ENCODE assay signal across 27 cellular contexts in the genomic region with DNA sequence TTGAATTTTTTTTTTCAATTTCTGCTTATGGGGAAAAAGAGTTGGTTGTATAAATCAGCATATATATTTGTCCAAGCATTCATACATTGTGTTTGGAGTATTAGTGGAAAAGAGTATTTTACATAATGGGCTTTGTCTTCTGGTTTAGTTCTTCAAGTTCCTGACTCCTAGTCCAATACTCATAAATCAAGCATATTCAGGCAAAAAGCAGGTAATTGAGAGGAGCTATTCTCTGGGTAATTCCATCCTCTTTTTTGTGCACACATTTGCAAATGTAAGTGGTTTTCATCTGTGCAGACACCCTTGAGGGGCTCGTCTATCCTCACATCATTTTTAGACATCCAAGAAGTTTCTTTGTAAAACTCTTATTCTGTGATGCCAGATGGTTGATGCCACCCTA.
"Had no signal": no experiment of that assay in that cellular context is flagged by ENCODE, and none has a peak within 500 bp of the region (broad histone marks: within the 10 kb centered on the region; RNA-seq: fewer than 3 reads in every experiment).

No MANE protein-coding gene starts in this region.

- H3K36me3 ChIP-seq: neural progenitor cell, ovary, right lobe of liver, sigmoid colon, stomach, thoracic aorta, thyroid gland, upper lobe of left lung, vagina had no signal

- H3K4me1 Mint-ChIP-seq: nephron, neural progenitor cell had no signal

- H3K27ac Mint-ChIP-seq: nephron; neural progenitor cell; progenitor cell of endocrine pancreas; stimulated activated effector memory CD8-positive, alpha-beta T cell treated with anti-CD3 and anti-CD28 coated beads, Interleukin-12 subunit alpha, Interleukin-12 subunit beta, amount 100 ng/mL, for 72 hours had no signal

- H3K4me3 Mint-ChIP-seq: nephron; neural progenitor cell; stimulated activated effector memory CD8-positive, alpha-beta T cell treated with anti-CD3 and anti-CD28 coated beads, Interleukin-12 subunit alpha, Interleukin-12 subunit beta, amount 100 ng/mL, for 72 hours; stimulated activated naive B cell treated with anti-CD40 and anti-IgM and Interleukin-4, amounts not matched to agents 10 μg/mL and 1 μg/mL and 100 μg/mL, for 72 hours; stimulated activated naive CD8-positive, alpha-beta T cell treated with anti-CD3 and anti-CD28 coated beads, Interleukin-15, Interleukin-2, amounts not matched to agents 100 ng/mL and 50 ng/mL, for 24 hours had no signal

- H3K27me3 Mint-ChIP-seq: progenitor cell of endocrine pancreas; stimulated activated naive B cell treated with anti-CD40 and anti-IgM and Interleukin-4, amounts not matched to agents 10 μg/mL and 1 μg/mL and 100 μg/mL, for 72 hours; stimulated activated naive CD8-positive, alpha-beta T cell treated with anti-CD3 and anti-CD28 coated beads, Interleukin-15, Interleukin-2, amounts not matched to agents 100 ng/mL and 50 ng/mL, for 24 hours had no signal

- DNase-seq: occipital lobe; ovary; posterior cingulate gyrus; psoas muscle; right cardiac atrium; right lobe of liver; sigmoid colon; small intestine; stimulated activated CD4-positive, alpha-beta T cell treated with anti-CD3 and anti-CD28 coated beads, Interleukin-15, amount 100 ng/mL, for 24 hours; stimulated activated CD4-positive, alpha-beta T cell treated with anti-CD3 and anti-CD28 coated beads, Interleukin-2, amount 100 ng/mL, for 24 hours; stimulated activated CD4-positive, alpha-beta T cell treated with anti-CD3 and anti-CD28 coated beads, Interleukin-2, amount 100 ng/mL, for 48 hours; stimulated activated CD4-positive, alpha-beta T cell treated with anti-CD3 and anti-CD28 coated beads, Interleukin-4, amount 100 ng/mL, for 24 hours; stimulated activated naive B cell treated with anti-CD40 and anti-IgM and Interleukin-4, amounts not matched to agents 10 μg/mL and 1 μg/mL and 100 μg/mL, for 72 hours; stimulated activated naive CD4-positive, alpha-beta T cell treated with Interleukin-2 at 50 U/mL for 16 hours; stomach; thyroid gland; trophoblast cell; upper lobe of left lung had no signal

- H3K4me1 ChIP-seq: parathyroid adenoma, psoas muscle, right lobe of liver, sigmoid colon, stomach, thyroid gland, upper lobe of left lung, vagina had no signal

- ATAC-seq: psoas muscle; right cardiac atrium; right lobe of liver; stimulated activated effector memory CD8-positive, alpha-beta T cell treated with anti-CD3 and anti-CD28 coated beads, Interleukin-12 subunit alpha, Interleukin-12 subunit beta, amount 100 ng/mL, for 72 hours; stimulated activated naive B cell treated with anti-CD40 and anti-IgM and Interleukin-4, amounts not matched to agents 10 μg/mL and 1 μg/mL and 100 μg/mL, for 72 hours had no signal

- H3K4me3 ChIP-seq: neural progenitor cell, ovary, psoas muscle, right lobe of liver, sigmoid colon, stomach, thoracic aorta, thyroid gland, tibial nerve, upper lobe of left lung, vagina had no signal

- H3K36me3 Mint-ChIP-seq: neural progenitor cell had no signal

- H3K27me3 ChIP-seq: neural progenitor cell, right lobe of liver, sigmoid colon, stomach, thyroid gland, tibial nerve, upper lobe of left lung, vagina had no signal

- H3K9me3 ChIP-seq: ovary, psoas muscle, right lobe of liver, sigmoid colon, stomach, thoracic aorta, thyroid gland, tibial nerve, upper lobe of left lung, vagina had no signal

- H3K9me3 Mint-ChIP-seq: neural progenitor cell had no signal
